In genomic region chr10:133420028-133420427, GRCh38 we compare ENCODE assay signal across 28 cellular contexts. TPM values are rescaled to one million over a fixed set of nuclear protein-coding genes. Genes with fewer than 3 reads are reported as not detected.
"Had no signal": no experiment of that assay in that cellular context is flagged by ENCODE, and none has a peak within 500 bp of the region (broad histone marks: within the 10 kb centered on the region; RNA-seq: fewer than 3 reads in every experiment).

No MANE protein-coding gene starts in this region.

- H3K4me2 ChIP-seq: smooth muscle cell had no signal

- H3K4me3 ChIP-seq: breast epithelium, heart right ventricle, lower lobe of right lung, sigmoid colon, smooth muscle cell, transverse colon had no signal

- H3K36me3 ChIP-seq: breast epithelium had no signal

- FAIRE-seq: endometrium, urothelium cell line had no signal

- ATAC-seq: heart right ventricle; left lobe of liver; stimulated activated naive B cell treated with anti-CD40 and anti-IgM and Interleukin-4, amounts not matched to agents 10 μg/mL and 1 μg/mL and 100 μg/mL, for 72 hours had no signal

- H3K9me3 ChIP-seq: breast epithelium, heart right ventricle, lower lobe of right lung, sigmoid colon, transverse colon had no signal

- DNase-seq: activated CD4-positive, alpha-beta T cell treated with anti-CD3 and anti-CD28 coated beads for 48 hours; activated CD8-positive, alpha-beta memory T cell treated with anti-CD3 and anti-CD28 coated beads, Interleukin-2, amount 50 U/mL, for 4 hours; activated naive CD4-positive, alpha-beta T cell treated with anti-CD3 and anti-CD28 coated beads for 36 hours; activated naive CD8-positive, alpha-beta T cell treated with anti-CD3 and anti-CD28 coated beads, Interleukin-2, amount 10 ng/mL, durations not matched to agents 7 days and 5 days; activated T-cell treated with anti-CD3 and anti-CD28 coated beads, Interleukin-2, amount 50 U/mL, for 24 hours; amniotic stem cell; cortex of kidney; foreskin fibroblast; naive B cell; nucleus accumbens; retina; sigmoid colon; stimulated activated CD4-positive, alpha-beta T cell treated with anti-CD3 and anti-CD28 coated beads, Interleukin-2, amount 100 ng/mL, for 48 hours; stimulated activated CD8-positive, alpha-beta memory T cell treated with anti-CD3 and anti-CD28 coated beads, Interleukin-4, amount 100 ng/mL, for 48 hours; stimulated activated naive B cell treated with anti-CD40 and anti-IgM and Interleukin-4, amounts not matched to agents 10 μg/mL and 1 μg/mL and 100 μg/mL, for 72 hours; transverse colon had no signal

- H3K27ac ChIP-seq: breast epithelium, heart right ventricle, lower lobe of right lung, sigmoid colon, transverse colon had no signal

- H3K4me1 ChIP-seq: breast epithelium, lower lobe of right lung had no signal

RNA-seq across cellular contexts. Expression of gene SPRN, which starts 4.4 kb away (rescaled TPM):
- total RNA-seq: activated naive CD4-positive, alpha-beta T cell treated with anti-CD3 and anti-CD28 coated beads for 36 hours; activated naive CD8-positive, alpha-beta T cell treated with anti-CD3 and anti-CD28 coated beads, Interleukin-2, amount 10 ng/mL, durations not matched to agents 7 days and 5 days; activated T-helper 2 cell treated with anti-CD3 and anti-CD28 coated beads, Interferon-gamma antibody, Interleukin-2, Interleukin-4, amounts not matched to agents 10 μg/mL and 5 μg/mL and 100 μg/mL, durations not matched to agents 14 hours and 24 hours and 36 hours; lower lobe of right lung; mesenteric fat pad; mucosa of gallbladder; T-helper 2 cell treated with Interferon-gamma antibody and Interleukin-4, amounts not matched to agents 100 ng/mL and 5 ng/mL, for 36 hours; transverse colon had no signal

RNA-seq across cellular contexts. Expression of gene SCART1, which starts 33.7 kb away (rescaled TPM):
- total RNA-seq: kidney epithelial cell had no signal
